Comparison of ENCODE assay signal across 16 cellular contexts in the genomic region with DNA sequence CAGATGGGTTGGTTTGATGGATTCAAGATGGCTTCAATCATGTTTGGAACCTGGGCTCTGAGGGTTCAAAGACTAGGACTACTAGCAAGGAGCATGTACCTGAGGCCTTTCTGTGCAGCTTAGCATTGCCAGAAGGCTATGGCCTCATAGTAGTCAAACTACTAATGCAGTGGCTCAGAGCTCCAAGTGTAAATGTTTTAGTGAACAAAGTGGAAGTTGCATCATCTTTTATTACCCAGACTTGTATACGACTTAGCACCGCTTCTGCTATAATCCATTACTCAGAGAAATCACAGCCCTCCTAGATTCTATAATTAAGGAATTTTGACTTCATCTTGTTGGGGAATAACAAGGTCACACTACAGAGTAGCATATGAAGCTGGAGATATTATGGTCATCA.
"Had no signal": no experiment of that assay in that cellular context is flagged by ENCODE, and none has a peak within 500 bp of the region (broad histone marks: within the 10 kb centered on the region; RNA-seq: fewer than 3 reads in every experiment).

No MANE protein-coding gene starts in this region.

- H3K27ac ChIP-seq: gastroesophageal sphincter, right atrium auricular region, skin epidermis had no signal

- H3K4me1 Mint-ChIP-seq: activated naive CD8-positive, alpha-beta T cell treated with anti-CD3 and anti-CD28 coated beads, Interleukin-2, amount 10 ng/mL, durations not matched to agents 7 days and 5 days; naive thymus-derived CD8-positive, alpha-beta T cell had no signal

- H3K9me3 ChIP-seq: gastroesophageal sphincter, right atrium auricular region had no signal

- H3K27me3 Mint-ChIP-seq: activated naive CD8-positive, alpha-beta T cell treated with anti-CD3 and anti-CD28 coated beads, Interleukin-2, amount 10 ng/mL, durations not matched to agents 7 days and 5 days; naive thymus-derived CD8-positive, alpha-beta T cell; stimulated activated naive CD8-positive, alpha-beta T cell treated with anti-CD3 and anti-CD28 coated beads, Interleukin-15, Interleukin-2, amounts not matched to agents 100 ng/mL and 50 ng/mL, for 24 hours; type B pancreatic cell had no signal

- H3K27ac Mint-ChIP-seq: activated naive CD8-positive, alpha-beta T cell treated with anti-CD3 and anti-CD28 coated beads, Interleukin-2, amount 10 ng/mL, durations not matched to agents 7 days and 5 days; naive thymus-derived CD8-positive, alpha-beta T cell; stimulated activated naive CD8-positive, alpha-beta T cell treated with anti-CD3 and anti-CD28 coated beads, Interleukin-15, Interleukin-2, amounts not matched to agents 100 ng/mL and 50 ng/mL, for 24 hours; type B pancreatic cell had no signal

- H3K9me3 Mint-ChIP-seq: activated naive CD8-positive, alpha-beta T cell treated with anti-CD3 and anti-CD28 coated beads, Interleukin-2, amount 10 ng/mL, durations not matched to agents 7 days and 5 days had no signal

- DNase-seq: activated CD4-positive, alpha-beta T cell treated with anti-CD3 and anti-CD28 coated beads, Interleukin-2, amount 50 U/mL, for 1 hour; activated CD8-positive, alpha-beta memory T cell treated with anti-CD3 and anti-CD28 coated beads for 24 hours; activated naive CD4-positive, alpha-beta T cell; activated naive CD8-positive, alpha-beta T cell treated with anti-CD3 and anti-CD28 coated beads, Interleukin-2, amount 10 ng/mL, durations not matched to agents 7 days and 5 days; anterior cingulate cortex; effector memory CD4-positive, alpha-beta T cell; naive thymus-derived CD8-positive, alpha-beta T cell; nucleus accumbens; posterior cingulate gyrus had no signal

- H3K4me3 Mint-ChIP-seq: activated naive CD8-positive, alpha-beta T cell treated with anti-CD3 and anti-CD28 coated beads, Interleukin-2, amount 10 ng/mL, durations not matched to agents 7 days and 5 days; naive thymus-derived CD8-positive, alpha-beta T cell; stimulated activated naive CD8-positive, alpha-beta T cell treated with anti-CD3 and anti-CD28 coated beads, Interleukin-15, Interleukin-2, amounts not matched to agents 100 ng/mL and 50 ng/mL, for 24 hours; type B pancreatic cell had no signal

- ATAC-seq: activated CD4-positive, CD25-positive, alpha-beta regulatory T cell treated with anti-CD3 and anti-CD28 coated beads, Interleukin-2, amount 50 U/mL, for 24 hours; gastroesophageal sphincter; left lobe of liver; naive thymus-derived CD8-positive, alpha-beta T cell had no signal

- H3K27me3 ChIP-seq: gastroesophageal sphincter, right atrium auricular region had no signal

- H3K36me3 Mint-ChIP-seq: activated naive CD8-positive, alpha-beta T cell treated with anti-CD3 and anti-CD28 coated beads, Interleukin-2, amount 10 ng/mL, durations not matched to agents 7 days and 5 days; naive thymus-derived CD8-positive, alpha-beta T cell; type B pancreatic cell had no signal

- H3K36me3 ChIP-seq: gastroesophageal sphincter, right atrium auricular region had no signal

- H3K4me1 ChIP-seq: gastroesophageal sphincter had no signal

- H3K4me3 ChIP-seq: gastroesophageal sphincter, right atrium auricular region, skin epidermis had no signal
